ENCODE assay signal across 1 cellular context in the genomic region with DNA sequence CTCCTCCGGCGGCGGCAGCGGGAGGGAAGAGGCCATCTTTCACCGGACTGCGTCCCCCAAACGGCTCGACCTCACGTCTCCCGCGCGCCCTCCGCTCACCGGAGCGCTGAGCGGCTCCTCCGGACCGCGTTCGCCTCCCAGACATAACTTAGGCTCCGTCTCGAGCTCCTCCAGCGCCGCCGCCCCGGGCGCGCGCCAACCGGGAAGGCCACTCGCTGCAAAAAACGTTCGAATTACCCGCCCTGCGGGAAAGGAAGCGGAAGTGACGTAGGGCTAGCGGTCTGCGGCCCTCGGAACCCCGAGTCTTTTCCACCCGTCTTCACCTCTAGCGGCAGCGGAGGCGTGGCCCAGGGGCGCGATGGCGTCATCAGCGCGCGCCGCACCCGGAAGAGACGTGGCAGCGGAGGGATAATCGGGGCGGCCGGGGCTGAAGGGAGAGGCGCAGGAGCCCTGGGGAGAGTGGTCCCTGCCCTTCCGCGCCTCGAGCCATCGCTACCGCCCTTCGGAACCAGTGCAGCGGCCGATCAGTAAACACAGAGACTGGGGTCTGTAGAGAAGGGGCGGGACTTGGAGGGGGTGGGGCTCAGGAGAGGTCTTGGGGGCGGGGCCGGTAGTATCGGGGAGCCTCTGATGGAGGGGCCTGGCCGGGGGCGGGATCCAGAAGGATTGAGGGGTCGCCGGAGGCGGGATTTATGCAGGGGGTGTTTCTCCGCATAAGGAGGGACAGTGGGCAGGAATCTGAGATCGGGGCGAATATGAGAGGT.
TF ChIP-seq lines count a peak whose summit lies in the region.

A gene with protein sequence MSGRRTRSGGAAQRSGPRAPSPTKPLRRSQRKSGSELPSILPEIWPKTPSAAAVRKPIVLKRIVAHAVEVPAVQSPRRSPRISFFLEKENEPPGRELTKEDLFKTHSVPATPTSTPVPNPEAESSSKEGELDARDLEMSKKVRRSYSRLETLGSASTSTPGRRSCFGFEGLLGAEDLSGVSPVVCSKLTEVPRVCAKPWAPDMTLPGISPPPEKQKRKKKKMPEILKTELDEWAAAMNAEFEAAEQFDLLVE (minus strand): TSS at position 207 of the 764 bp plus-strand sequence. CDS start 62 bp downstream, at position 145.
A gene (plus strand): TSS at position 389 of the 764 bp plus-strand sequence. CDS start 477 bp downstream, outside the sequence.

TF ChIP-seq in K562, 482 proteins besides CTCF, POLR2A, EP300 and RAD21 (continued from another document and continues in another):
- TF ChIP-seq, protein P1, sequence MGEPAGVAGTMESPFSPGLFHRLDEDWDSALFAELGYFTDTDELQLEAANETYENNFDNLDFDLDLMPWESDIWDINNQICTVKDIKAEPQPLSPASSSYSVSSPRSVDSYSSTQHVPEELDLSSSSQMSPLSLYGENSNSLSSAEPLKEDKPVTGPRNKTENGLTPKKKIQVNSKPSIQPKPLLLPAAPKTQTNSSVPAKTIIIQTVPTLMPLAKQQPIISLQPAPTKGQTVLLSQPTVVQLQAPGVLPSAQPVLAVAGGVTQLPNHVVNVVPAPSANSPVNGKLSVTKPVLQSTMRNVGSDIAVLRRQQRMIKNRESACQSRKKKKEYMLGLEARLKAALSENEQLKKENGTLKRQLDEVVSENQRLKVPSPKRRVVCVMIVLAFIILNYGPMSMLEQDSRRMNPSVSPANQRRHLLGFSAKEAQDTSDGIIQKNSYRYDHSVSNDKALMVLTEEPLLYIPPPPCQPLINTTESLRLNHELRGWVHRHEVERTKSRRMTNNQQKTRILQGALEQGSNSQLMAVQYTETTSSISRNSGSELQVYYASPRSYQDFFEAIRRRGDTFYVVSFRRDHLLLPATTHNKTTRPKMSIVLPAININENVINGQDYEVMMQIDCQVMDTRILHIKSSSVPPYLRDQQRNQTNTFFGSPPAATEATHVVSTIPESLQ (CRISPR knock-in tag; IDR thresholded peaks at IDR 0.05): peak; percentile 97
- TF ChIP-seq RNF2 (IDR thresholded peaks at IDR 0.05) (peak; percentile 17; the same call in 1 of the 2 replicates), ZNF174 (CRISPR knock-in tag; IDR thresholded peaks at IDR 0.05) (no peak), TCF7L2 (IDR thresholded peaks at IDR 0.05; ENCODE audit: low read depth, low read length) (no peak), RBM15 (IDR thresholded peaks at IDR 0.05; ENCODE audit: insufficient read depth, low read length) (no peak), L3MBTL2 (IDR thresholded peaks at IDR 0.05) (peak; percentile 53), ZC3H4 (CRISPR knock-in tag; IDR thresholded peaks at IDR 0.05; ENCODE audit: borderline replicate concordance) (no peak), SPI1 (IDR thresholded peaks at IDR 0.05; ENCODE audit: borderline replicate concordance, low read depth, low read length) (peak; percentile 69; the same call in 1 of the 2 replicates), GABPA (tag; conservative IDR thresholded peaks at IDR 0.05; ENCODE audit: low read depth) (peak; percentile 99), ERF (CRISPR knock-in tag; IDR thresholded peaks at IDR 0.05) (peak; percentile 23; the same call in 1 of the 2 replicates), ZSCAN29 (IDR thresholded peaks at IDR 0.05) (no peak), DACH1 (IDR thresholded peaks at IDR 0.05; ENCODE audit: partially characterized antibody) (no peak), NCOA4 (IDR thresholded peaks at IDR 0.05; ENCODE audit: partially characterized antibody) (no peak), NFYB (IDR thresholded peaks at IDR 0.05; ENCODE audit: extremely low read depth, insufficient read length) (no peak), ZBTB8A (IDR thresholded peaks at IDR 0.05; ENCODE audit: partially characterized antibody) (no peak), HOXB6 (CRISPR knock-in tag; IDR thresholded peaks at IDR 0.05; ENCODE audit: borderline replicate concordance) (no peak), TSC22D4 (tag; IDR thresholded peaks at IDR 0.05) (no peak), ZNF282 (CRISPR knock-in tag; IDR thresholded peaks at IDR 0.05) (no peak), MTA2 (IDR thresholded peaks at IDR 0.05; ENCODE audit: low read depth) (no peak), RFX5 (IDR thresholded peaks at IDR 0.05; ENCODE audit: low read depth, low read length) (peak; percentile 50; the same call in 1 of the 2 replicates), RBM17 (IDR thresholded peaks at IDR 0.05; ENCODE audit: borderline replicate concordance, low read depth, low read length) (no peak), YBX1 (IDR thresholded peaks at IDR 0.05) (no peak), CBFB (CRISPR knock-in tag; IDR thresholded peaks at IDR 0.05) (peak; percentile 71; the same call in 1 of the 2 replicates), KLF10 (CRISPR knock-in tag; IDR thresholded peaks at IDR 0.05) (no peak)
- TF ChIP-seq, protein P2, sequence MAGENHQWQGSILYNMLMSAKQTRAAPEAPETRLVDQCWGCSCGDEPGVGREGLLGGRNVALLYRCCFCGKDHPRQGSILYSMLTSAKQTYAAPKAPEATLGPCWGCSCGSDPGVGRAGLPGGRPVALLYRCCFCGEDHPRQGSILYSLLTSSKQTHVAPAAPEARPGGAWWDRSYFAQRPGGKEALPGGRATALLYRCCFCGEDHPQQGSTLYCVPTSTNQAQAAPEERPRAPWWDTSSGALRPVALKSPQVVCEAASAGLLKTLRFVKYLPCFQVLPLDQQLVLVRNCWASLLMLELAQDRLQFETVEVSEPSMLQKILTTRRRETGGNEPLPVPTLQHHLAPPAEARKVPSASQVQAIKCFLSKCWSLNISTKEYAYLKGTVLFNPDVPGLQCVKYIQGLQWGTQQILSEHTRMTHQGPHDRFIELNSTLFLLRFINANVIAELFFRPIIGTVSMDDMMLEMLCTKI (IDR thresholded peaks at IDR 0.05; ENCODE audit: partially characterized antibody): no peak
- TF ChIP-seq, protein P3, sequence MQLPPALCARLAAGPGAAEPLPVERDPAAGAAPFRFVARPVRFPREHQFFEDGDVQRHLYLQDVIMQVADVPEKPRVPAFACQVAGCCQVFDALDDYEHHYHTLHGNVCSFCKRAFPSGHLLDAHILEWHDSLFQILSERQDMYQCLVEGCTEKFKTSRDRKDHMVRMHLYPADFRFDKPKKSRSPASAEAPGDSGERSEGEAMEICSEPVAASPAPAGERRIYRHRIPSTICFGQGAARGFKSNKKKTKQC (CRISPR knock-in tag; IDR thresholded peaks at IDR 0.05): 0 out of 2 replicates have a peak, but pooled peaks have one; percentile 15
- TF ChIP-seq, protein P4, sequence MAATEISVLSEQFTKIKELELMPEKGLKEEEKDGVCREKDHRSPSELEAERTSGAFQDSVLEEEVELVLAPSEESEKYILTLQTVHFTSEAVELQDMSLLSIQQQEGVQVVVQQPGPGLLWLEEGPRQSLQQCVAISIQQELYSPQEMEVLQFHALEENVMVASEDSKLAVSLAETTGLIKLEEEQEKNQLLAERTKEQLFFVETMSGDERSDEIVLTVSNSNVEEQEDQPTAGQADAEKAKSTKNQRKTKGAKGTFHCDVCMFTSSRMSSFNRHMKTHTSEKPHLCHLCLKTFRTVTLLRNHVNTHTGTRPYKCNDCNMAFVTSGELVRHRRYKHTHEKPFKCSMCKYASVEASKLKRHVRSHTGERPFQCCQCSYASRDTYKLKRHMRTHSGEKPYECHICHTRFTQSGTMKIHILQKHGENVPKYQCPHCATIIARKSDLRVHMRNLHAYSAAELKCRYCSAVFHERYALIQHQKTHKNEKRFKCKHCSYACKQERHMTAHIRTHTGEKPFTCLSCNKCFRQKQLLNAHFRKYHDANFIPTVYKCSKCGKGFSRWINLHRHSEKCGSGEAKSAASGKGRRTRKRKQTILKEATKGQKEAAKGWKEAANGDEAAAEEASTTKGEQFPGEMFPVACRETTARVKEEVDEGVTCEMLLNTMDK (IDR thresholded peaks at IDR 0.05; ENCODE audit: borderline replicate concordance, insufficient read depth, low read depth, low read length, poor library complexity, severe bottlenecking): no peak
- TF ChIP-seq, protein P5, sequence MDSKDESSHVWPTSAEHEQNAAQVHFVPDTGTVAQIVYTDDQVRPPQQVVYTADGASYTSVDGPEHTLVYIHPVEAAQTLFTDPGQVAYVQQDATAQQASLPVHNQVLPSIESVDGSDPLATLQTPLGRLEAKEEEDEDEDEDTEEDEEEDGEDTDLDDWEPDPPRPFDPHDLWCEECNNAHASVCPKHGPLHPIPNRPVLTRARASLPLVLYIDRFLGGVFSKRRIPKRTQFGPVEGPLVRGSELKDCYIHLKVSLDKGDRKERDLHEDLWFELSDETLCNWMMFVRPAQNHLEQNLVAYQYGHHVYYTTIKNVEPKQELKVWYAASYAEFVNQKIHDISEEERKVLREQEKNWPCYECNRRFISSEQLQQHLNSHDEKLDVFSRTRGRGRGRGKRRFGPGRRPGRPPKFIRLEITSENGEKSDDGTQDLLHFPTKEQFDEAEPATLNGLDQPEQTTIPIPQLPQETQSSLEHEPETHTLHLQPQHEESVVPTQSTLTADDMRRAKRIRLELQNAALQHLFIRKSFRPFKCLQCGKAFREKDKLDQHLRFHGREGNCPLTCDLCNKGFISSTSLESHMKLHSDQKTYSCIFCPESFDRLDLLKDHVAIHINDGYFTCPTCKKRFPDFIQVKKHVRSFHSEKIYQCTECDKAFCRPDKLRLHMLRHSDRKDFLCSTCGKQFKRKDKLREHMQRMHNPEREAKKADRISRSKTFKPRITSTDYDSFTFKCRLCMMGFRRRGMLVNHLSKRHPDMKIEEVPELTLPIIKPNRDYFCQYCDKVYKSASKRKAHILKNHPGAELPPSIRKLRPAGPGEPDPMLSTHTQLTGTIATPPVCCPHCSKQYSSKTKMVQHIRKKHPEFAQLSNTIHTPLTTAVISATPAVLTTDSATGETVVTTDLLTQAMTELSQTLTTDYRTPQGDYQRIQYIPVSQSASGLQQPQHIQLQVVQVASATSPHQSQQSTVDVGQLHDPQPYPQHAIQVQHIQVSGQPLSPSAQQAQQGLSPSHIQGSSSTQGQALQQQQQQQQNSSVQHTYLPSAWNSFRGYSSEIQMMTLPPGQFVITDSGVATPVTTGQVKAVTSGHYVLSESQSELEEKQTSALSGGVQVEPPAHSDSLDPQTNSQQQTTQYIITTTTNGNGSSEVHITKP (IDR thresholded peaks at IDR 0.05; ENCODE audit: partially characterized antibody): peak; percentile 30
- TF ChIP-seq, protein P6, sequence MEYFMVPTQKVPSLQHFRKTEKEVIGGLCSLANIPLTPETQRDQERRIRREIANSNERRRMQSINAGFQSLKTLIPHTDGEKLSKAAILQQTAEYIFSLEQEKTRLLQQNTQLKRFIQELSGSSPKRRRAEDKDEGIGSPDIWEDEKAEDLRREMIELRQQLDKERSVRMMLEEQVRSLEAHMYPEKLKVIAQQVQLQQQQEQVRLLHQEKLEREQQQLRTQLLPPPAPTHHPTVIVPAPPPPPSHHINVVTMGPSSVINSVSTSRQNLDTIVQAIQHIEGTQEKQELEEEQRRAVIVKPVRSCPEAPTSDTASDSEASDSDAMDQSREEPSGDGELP (CRISPR knock-in tag; IDR thresholded peaks at IDR 0.05; ENCODE audit: borderline replicate concordance): peak; percentile 86
- TF ChIP-seq, protein P7, sequence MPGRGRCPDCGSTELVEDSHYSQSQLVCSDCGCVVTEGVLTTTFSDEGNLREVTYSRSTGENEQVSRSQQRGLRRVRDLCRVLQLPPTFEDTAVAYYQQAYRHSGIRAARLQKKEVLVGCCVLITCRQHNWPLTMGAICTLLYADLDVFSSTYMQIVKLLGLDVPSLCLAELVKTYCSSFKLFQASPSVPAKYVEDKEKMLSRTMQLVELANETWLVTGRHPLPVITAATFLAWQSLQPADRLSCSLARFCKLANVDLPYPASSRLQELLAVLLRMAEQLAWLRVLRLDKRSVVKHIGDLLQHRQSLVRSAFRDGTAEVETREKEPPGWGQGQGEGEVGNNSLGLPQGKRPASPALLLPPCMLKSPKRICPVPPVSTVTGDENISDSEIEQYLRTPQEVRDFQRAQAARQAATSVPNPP (IDR thresholded peaks at IDR 0.05; ENCODE audit: borderline replicate concordance, insufficient read depth, insufficient read length): no peak
- TF ChIP-seq, protein P8, sequence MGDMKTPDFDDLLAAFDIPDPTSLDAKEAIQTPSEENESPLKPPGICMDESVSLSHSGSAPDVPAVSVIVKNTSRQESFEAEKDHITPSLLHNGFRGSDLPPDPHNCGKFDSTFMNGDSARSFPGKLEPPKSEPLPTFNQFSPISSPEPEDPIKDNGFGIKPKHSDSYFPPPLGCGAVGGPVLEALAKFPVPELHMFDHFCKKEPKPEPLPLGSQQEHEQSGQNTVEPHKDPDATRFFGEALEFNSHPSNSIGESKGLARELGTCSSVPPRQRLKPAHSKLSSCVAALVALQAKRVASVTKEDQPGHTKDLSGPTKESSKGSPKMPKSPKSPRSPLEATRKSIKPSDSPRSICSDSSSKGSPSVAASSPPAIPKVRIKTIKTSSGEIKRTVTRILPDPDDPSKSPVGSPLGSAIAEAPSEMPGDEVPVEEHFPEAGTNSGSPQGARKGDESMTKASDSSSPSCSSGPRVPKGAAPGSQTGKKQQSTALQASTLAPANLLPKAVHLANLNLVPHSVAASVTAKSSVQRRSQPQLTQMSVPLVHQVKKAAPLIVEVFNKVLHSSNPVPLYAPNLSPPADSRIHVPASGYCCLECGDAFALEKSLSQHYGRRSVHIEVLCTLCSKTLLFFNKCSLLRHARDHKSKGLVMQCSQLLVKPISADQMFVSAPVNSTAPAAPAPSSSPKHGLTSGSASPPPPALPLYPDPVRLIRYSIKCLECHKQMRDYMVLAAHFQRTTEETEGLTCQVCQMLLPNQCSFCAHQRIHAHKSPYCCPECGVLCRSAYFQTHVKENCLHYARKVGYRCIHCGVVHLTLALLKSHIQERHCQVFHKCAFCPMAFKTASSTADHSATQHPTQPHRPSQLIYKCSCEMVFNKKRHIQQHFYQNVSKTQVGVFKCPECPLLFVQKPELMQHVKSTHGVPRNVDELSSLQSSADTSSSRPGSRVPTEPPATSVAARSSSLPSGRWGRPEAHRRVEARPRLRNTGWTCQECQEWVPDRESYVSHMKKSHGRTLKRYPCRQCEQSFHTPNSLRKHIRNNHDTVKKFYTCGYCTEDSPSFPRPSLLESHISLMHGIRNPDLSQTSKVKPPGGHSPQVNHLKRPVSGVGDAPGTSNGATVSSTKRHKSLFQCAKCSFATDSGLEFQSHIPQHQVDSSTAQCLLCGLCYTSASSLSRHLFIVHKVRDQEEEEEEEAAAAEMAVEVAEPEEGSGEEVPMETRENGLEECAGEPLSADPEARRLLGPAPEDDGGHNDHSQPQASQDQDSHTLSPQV (IDR thresholded peaks at IDR 0.05): no peak
